Comparison of ENCODE assay signal across 15 cellular contexts in the genomic region with DNA sequence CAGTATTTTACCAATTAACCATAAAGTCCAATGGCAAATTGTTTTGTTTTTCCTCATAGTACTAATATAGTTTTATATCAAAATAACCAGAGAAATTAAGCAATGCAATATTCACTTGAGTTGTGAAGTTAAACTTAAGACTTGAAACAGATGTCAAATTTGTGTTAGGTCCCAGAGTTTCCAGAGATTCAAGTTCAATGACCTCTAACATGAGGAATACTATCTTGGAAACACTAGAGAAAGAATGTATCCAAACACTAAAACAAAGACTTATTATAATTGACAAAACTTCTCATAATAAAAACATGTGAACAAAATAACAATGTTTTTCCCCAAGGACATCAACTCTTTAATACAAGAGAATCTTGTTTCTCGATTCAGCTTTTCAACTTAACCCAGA. TPM values are rescaled to one million over a fixed set of nuclear protein-coding genes. Genes with fewer than 3 reads are reported as not detected.
A peak's percentile ranks its signal among the peaks of the same experiment; 100 is the strongest.
DNase-seq lines count a peak whose midpoint lies in the region; ATAC-seq and TF ChIP-seq lines count a peak whose summit lies in the region.
"Had no signal": no experiment of that assay in that cellular context is flagged by ENCODE, and none has a peak within 500 bp of the region (broad histone marks: within the 10 kb centered on the region; RNA-seq: fewer than 3 reads in every experiment).

No MANE protein-coding gene starts in this region.

- no peak overlapping the region for H3K27ac ChIP-seq in Karpas-422 (ENCODE audit: low read length)
- no peak overlapping the region for H3K27ac ChIP-seq in RWPE1
- H3K27ac ChIP-seq: 22Rv1, GM23248 had no signal

- H3K4me1 ChIP-seq in Karpas-422 (ENCODE audit: low read length) = peaks cover 2% of the 10 kb centered on the region

- no peaks in the 10 kb centered on the region for H3K9me2 ChIP-seq in Karpas-422 (replicated peaks; ENCODE audit: insufficient read depth, low read length)

- no peak overlapping the region for H3K9ac ChIP-seq in Karpas-422 (ENCODE audit: low read length)
- H3K9ac ChIP-seq: GM23248 had no signal

- peak overlapping the region; percentile 5 for H3K27ac Mint-ChIP-seq in type B pancreatic cell
- H3K27ac Mint-ChIP-seq: CD8-positive, alpha-beta T cell had no signal

- H4K20me1 ChIP-seq in Karpas-422 (ENCODE audit: insufficient read depth, low read depth, low read length) = no peaks in the 10 kb centered on the region

- no peaks in the 10 kb centered on the region for H3K36me3 ChIP-seq in Karpas-422 (ENCODE audit: insufficient read depth, low read length)

- no peak for TF ChIP-seq CTCF in type B pancreatic cell (conservative IDR thresholded peaks at IDR 0.05)
- TF ChIP-seq CTCF in RWPE1 (conservative IDR thresholded peaks at IDR 0.05; ENCODE audit: low read depth) = no peak

- no peak overlapping the region for H3K4me3 ChIP-seq in Karpas-422 (ENCODE audit: low read length)
- H3K4me3 ChIP-seq: GM23248 had no signal

- H3K27me3 Mint-ChIP-seq in type B pancreatic cell = no peaks in the 10 kb centered on the region

- CTCF ChIA-PET in RWPE1 (lab: Yijun Ruan, JAX) = no interaction called here

- H2AFZ ChIP-seq in Karpas-422 (ENCODE audit: low read length) = no peak overlapping the region
- H2AFZ ChIP-seq: GM23248 had no signal

- POLR2A ChIA-PET in RWPE1 (lab: Yijun Ruan, JAX; ENCODE audit: low non-redundant PET) = no interaction called here

- intact Hi-C loops in Right ventricle myocardium inferior (cut with DNase I) = no loop called here
- intact Hi-C loops in cardiac septum (cut with DNase I) = no loop called here
- intact Hi-C loops in left ventricle myocardium superior (cut with micrococcal nuclease) = no loop called here

- peaks cover 5% of the 10 kb centered on the region for H3K4me1 Mint-ChIP-seq in type B pancreatic cell (ENCODE audit: unreplicated experiment)

- DNase-seq in Right ventricle myocardium inferior (ENCODE audit: missing footprints) (no peak), cardiac septum (ENCODE audit: low spot score) (no peak), Karpas-422 (peak; percentile 36), left ventricle myocardium superior (no peak), type B pancreatic cell (ENCODE audit: extremely low spot score, unreplicated experiment) (no peak), RWPE1 (ENCODE audit: low spot score) (no peak), putamen (ENCODE audit: low spot score) (no peak)
- DNase-seq: CD8-positive, alpha-beta T cell; COR-L47; GF-D8; GM23248; H7; IMR-90 had no signal

- no peaks in the 10 kb centered on the region for H3K9me3 ChIP-seq in Karpas-422 (ENCODE audit: low read length)

- ATAC-seq in Right ventricle myocardium inferior = peak; percentile 63
- peak; percentile 69 for ATAC-seq in left ventricle myocardium superior
- ATAC-seq: CD8-positive, alpha-beta T cell had no signal

- H3K27me3 ChIP-seq in Karpas-422 (ENCODE audit: low read length) = no peaks in the 10 kb centered on the region

- H3K9me3 Mint-ChIP-seq in type B pancreatic cell = no peaks in the 10 kb centered on the region
- H3K9me3 Mint-ChIP-seq: CD8-positive, alpha-beta T cell had no signal

- no peak overlapping the region for H3K4me3 Mint-ChIP-seq in type B pancreatic cell
- H3K4me3 Mint-ChIP-seq: CD14-positive monocyte; CD8-positive, alpha-beta T cell had no signal

- no peaks in the 10 kb centered on the region for H3K36me3 Mint-ChIP-seq in type B pancreatic cell

- no peaks in the 10 kb centered on the region; the same call in 1 of the 2 replicates for H3K79me2 ChIP-seq in Karpas-422 (ENCODE audit: low read length)

- H3K4me2 ChIP-seq in Karpas-422 (ENCODE audit: low read depth, low read length, poor library complexity, severe bottlenecking) = no peak overlapping the region

RNA-seq across cellular contexts. Expression of a gene that starts 18.0 kb away (rescaled TPM):
- total RNA-seq in Right ventricle myocardium inferior (8.1 TPM), cardiac septum (4.3 TPM), left ventricle myocardium superior (6.8 TPM), type B pancreatic cell (ENCODE audit: low replicate concordance) (16.3 and 21.8 TPM in 2 replicates)
- 14.5 and 17.2 TPM in 2 replicates for total RNA-seq in Karpas-422 (2014; rRNA removed; shearing (Covaris generic); ENCODE audit: low replicate concordance)
